ENCODE assay signal across 1 cellular context in the genomic region with DNA sequence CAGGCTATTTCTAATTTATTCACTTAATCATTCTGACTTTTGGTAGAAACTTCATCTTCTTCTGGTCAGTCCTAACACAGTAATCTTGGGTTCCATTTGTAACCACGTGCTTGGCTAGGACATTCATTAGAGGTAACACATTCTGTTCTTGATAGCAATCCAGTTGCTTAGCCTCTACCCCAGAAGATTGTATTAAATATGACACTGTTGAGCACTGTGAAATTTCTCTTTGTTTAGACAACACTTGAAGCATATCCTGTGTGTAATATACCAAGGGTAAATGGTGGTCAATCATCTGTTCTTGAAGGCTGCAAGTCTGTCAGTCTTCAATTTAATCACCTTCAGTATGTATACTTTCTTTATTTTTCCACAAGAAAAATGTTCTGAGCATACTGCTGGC.
TF ChIP-seq lines count a peak whose summit lies in the region.

No MANE protein-coding gene starts in this region.

TF ChIP-seq in SK-N-SH, 30 proteins besides CTCF, POLR2A, EP300 and RAD21 (continued from another document):
- TF ChIP-seq GABPA (IDR thresholded peaks at IDR 0.05; ENCODE audit: low read depth): no peak
- no peak for TF ChIP-seq RCOR1 (IDR thresholded peaks at IDR 0.05; ENCODE audit: low read length)
- TF ChIP-seq EZH2phosphoT487 (IDR thresholded peaks at IDR 0.05; ENCODE audit: borderline replicate concordance, low read depth): no peak
- no peak for TF ChIP-seq TCF12 (IDR thresholded peaks at IDR 0.05)
- TF ChIP-seq NRF1 (IDR thresholded peaks at IDR 0.05; ENCODE audit: low read depth, low read length): no peak
- TF ChIP-seq SMC3 (IDR thresholded peaks at IDR 0.05; ENCODE audit: low read depth, low read length): no peak
- no peak for TF ChIP-seq CHD2 (IDR thresholded peaks at IDR 0.05; ENCODE audit: low read length, partially characterized antibody)
- no peak for TF ChIP-seq YY1 (IDR thresholded peaks at IDR 0.05; ENCODE audit: low read depth)
- TF ChIP-seq SIN3A (IDR thresholded peaks at IDR 0.05; ENCODE audit: borderline replicate concordance, low read depth, low read length): no peak
- no peak for TF ChIP-seq NFIC (IDR thresholded peaks at IDR 0.05; ENCODE audit: borderline replicate concordance)
- TF ChIP-seq, protein P1, sequence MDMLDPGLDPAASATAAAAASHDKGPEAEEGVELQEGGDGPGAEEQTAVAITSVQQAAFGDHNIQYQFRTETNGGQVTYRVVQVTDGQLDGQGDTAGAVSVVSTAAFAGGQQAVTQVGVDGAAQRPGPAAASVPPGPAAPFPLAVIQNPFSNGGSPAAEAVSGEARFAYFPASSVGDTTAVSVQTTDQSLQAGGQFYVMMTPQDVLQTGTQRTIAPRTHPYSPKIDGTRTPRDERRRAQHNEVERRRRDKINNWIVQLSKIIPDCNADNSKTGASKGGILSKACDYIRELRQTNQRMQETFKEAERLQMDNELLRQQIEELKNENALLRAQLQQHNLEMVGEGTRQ (IDR thresholded peaks at IDR 0.05; ENCODE audit: borderline replicate concordance, low read depth, low read length): no peak
